In genomic region chr7:79302281-79302680, GRCh38 we compare ENCODE assay signal across 35 cellular contexts.
"Had no signal": no experiment of that assay in that cellular context is flagged by ENCODE, and none has a peak within 500 bp of the region (broad histone marks: within the 10 kb centered on the region; RNA-seq: fewer than 3 reads in every experiment).

No MANE protein-coding gene starts in this region.

- DNase-seq: activated CD4-positive, alpha-beta memory T cell treated with anti-CD3 and anti-CD28 coated beads, Interleukin-2, amount 10 ng/mL, durations not matched to agents 7 days and 5 days; activated CD4-positive, alpha-beta T cell treated with anti-CD3 and anti-CD28 coated beads for 1 hour; activated CD4-positive, alpha-beta T cell treated with anti-CD3 and anti-CD28 coated beads for 48 hours; activated CD4-positive, CD25-positive, alpha-beta regulatory T cell; activated CD8-positive, alpha-beta memory T cell treated with anti-CD3 and anti-CD28 coated beads for 24 hours; activated effector memory CD4-positive, alpha-beta T cell treated with anti-CD3 and anti-CD28 coated beads, Interleukin-2, amount 50 U/mL, for 16 hours; activated naive CD4-positive, alpha-beta T cell; activated naive CD4-positive, alpha-beta T cell treated with anti-CD3 and anti-CD28 coated beads, Interleukin-2, amount 50 U/mL, for 16 hours; activated naive CD8-positive, alpha-beta T cell treated with anti-CD3 and anti-CD28 coated beads for 36 hours; activated T-cell treated with anti-CD3 and anti-CD28 coated beads, Interleukin-2, amount 50 U/mL, for 1 hour; activated T-cell treated with anti-CD3 and anti-CD28 coated beads, Interleukin-2, amount 50 U/mL, for 72 hours; amniotic stem cell; aorta; brain microvascular endothelial cell; central memory CD4-positive, alpha-beta T cell; MG63; NCI-H1048; NCI-H1105 treated with DMSO at 0.1 percent for 48 hours; NCI-H1436; NCI-H1694; NCI-H1930; NCI-H2081 treated with DMSO at 0.1 percent for 48 hours; NCI-H345; NCI-H524 treated with DMSO at 0.1 percent for 48 hours; NK-92 treated with Interleukin-12 subunit alpha and Interleukin-12 subunit beta, amount 100 ng/mL, for 24 hours; PC-3; SIG-M5; SW 1271; T-helper 1 cell; T-helper 2 cell; T-helper 9 cell had no signal

- H3K9me3 Mint-ChIP-seq: activated naive CD8-positive, alpha-beta T cell treated with anti-CD3 and anti-CD28 coated beads for 36 hours had no signal

- H3K9me3 ChIP-seq: MG63 had no signal

- H3K27ac ChIP-seq: brain microvascular endothelial cell, RWPE1, VCaP had no signal

- H3K4me1 Mint-ChIP-seq: activated CD4-positive, alpha-beta memory T cell treated with anti-CD3 and anti-CD28 coated beads, Interleukin-2, amount 10 ng/mL, durations not matched to agents 7 days and 5 days; activated naive CD8-positive, alpha-beta T cell treated with anti-CD3 and anti-CD28 coated beads for 36 hours; activated T-helper 17 cell treated with anti-CD3 and anti-CD28 coated beads, Interleukin-2, amount 50 U/mL, for 72 hours had no signal

- H3K4me3 ChIP-seq: MG63 had no signal

- H3K27me3 ChIP-seq: brain microvascular endothelial cell, MG63 had no signal

- ATAC-seq: activated T-cell treated with anti-CD3 and anti-CD28 coated beads, Interleukin-2, amount 50 U/mL, for 72 hours; activated T-helper 17 cell treated with anti-CD3 and anti-CD28 coated beads, Interleukin-2, amount 50 U/mL, for 72 hours; Right ventricle myocardium inferior had no signal

- H3K27me3 Mint-ChIP-seq: activated CD4-positive, alpha-beta memory T cell treated with anti-CD3 and anti-CD28 coated beads, Interleukin-2, amount 10 ng/mL, durations not matched to agents 7 days and 5 days; activated naive CD8-positive, alpha-beta T cell treated with anti-CD3 and anti-CD28 coated beads for 36 hours; activated T-helper 17 cell treated with anti-CD3 and anti-CD28 coated beads, Interleukin-2, amount 50 U/mL, for 72 hours had no signal

- H3K36me3 ChIP-seq: brain microvascular endothelial cell, MG63 had no signal

- H3K36me3 Mint-ChIP-seq: activated naive CD8-positive, alpha-beta T cell treated with anti-CD3 and anti-CD28 coated beads for 36 hours had no signal

- H3K27ac Mint-ChIP-seq: activated CD4-positive, alpha-beta memory T cell treated with anti-CD3 and anti-CD28 coated beads, Interleukin-2, amount 10 ng/mL, durations not matched to agents 7 days and 5 days; activated naive CD8-positive, alpha-beta T cell treated with anti-CD3 and anti-CD28 coated beads for 36 hours; activated T-cell treated with anti-CD3 and anti-CD28 coated beads, Interleukin-2, amount 50 U/mL, for 72 hours; activated T-helper 17 cell treated with anti-CD3 and anti-CD28 coated beads, Interleukin-2, amount 50 U/mL, for 72 hours had no signal

- H3K4me3 Mint-ChIP-seq: activated CD4-positive, alpha-beta memory T cell treated with anti-CD3 and anti-CD28 coated beads, Interleukin-2, amount 10 ng/mL, durations not matched to agents 7 days and 5 days; activated naive CD8-positive, alpha-beta T cell treated with anti-CD3 and anti-CD28 coated beads for 36 hours; activated T-cell treated with anti-CD3 and anti-CD28 coated beads, Interleukin-2, amount 50 U/mL, for 72 hours; activated T-helper 17 cell treated with anti-CD3 and anti-CD28 coated beads, Interleukin-2, amount 50 U/mL, for 72 hours had no signal
